Comparison of ENCODE assay signal across 10 cellular contexts in genomic region chr10:121994429-121994881, GRCh38. TPM values are rescaled to one million over a fixed set of nuclear protein-coding genes. Genes with fewer than 3 reads are reported as not detected.
DNase-seq lines count a peak whose midpoint lies in the region; ATAC-seq and TF ChIP-seq lines count a peak whose summit lies in the region.
"Had no signal": no experiment of that assay in that cellular context is flagged by ENCODE, and none has a peak within 500 bp of the region (broad histone marks: within the 10 kb centered on the region; RNA-seq: fewer than 3 reads in every experiment).

No MANE protein-coding gene starts in this region.

- H3K9me3 ChIP-seq in duodenal mucosa (ENCODE audit: control insufficient read depth in 1 of 2, low read length in 2 of 2) (no peaks in the 10 kb centered on the region), right lobe of liver (no peaks in the 10 kb centered on the region), subcutaneous abdominal adipose tissue (ENCODE audit: control insufficient read depth in 5 of 5, low read length in 5 of 5) (no peaks in the 10 kb centered on the region)

- H3K9ac ChIP-seq in duodenal mucosa (ENCODE audit: low read depth in 1 of 2, low read length in 2 of 2) (peak overlapping the region; percentile 56 to 58), subcutaneous abdominal adipose tissue (ENCODE audit: low read length in 5 of 5) (peak overlapping the region in 2 of 5 donors; percentile 30 to 53)

- TF ChIP-seq CTCF in right lobe of liver (IDR thresholded peaks at IDR 0.05) = no peak
- no peak for TF ChIP-seq CTCF in GM13976 (IDR thresholded peaks at IDR 0.05; ENCODE audit: borderline replicate concordance, control extremely low read depth, extremely low read depth, insufficient read depth, missing control alignments)

- no peak for TF ChIP-seq POLR2A in right lobe of liver (IDR thresholded peaks at IDR 0.05)

- intact Hi-C loops in right lobe of liver (cut with DNase I) = no loop called here

- DNase-seq in LoVo (ENCODE audit: low spot score) (peak; percentile 47), right lobe of liver (no peak), GM13976 (ENCODE audit: low spot score) (no peak), KBM-7 (no peak), dedifferentiated amniotic fluid mesenchymal stem cell (ENCODE audit: extremely low spot score) (no peak)
- DNase-seq: effector CD4-positive, alpha-beta T cell; stimulated activated CD4-positive, alpha-beta T cell treated with anti-CD3 and anti-CD28 coated beads, Interleukin-4, amount 100 ng/mL, for 1 hour had no signal

- peak overlapping the region in 1 of 2 donors; percentile 19 for H3K4me3 ChIP-seq in duodenal mucosa (ENCODE audit: low read depth in 1 of 2, low read length in 2 of 2)
- H3K4me3 ChIP-seq in right lobe of liver = no peak overlapping the region
- no peak overlapping the region for H3K4me3 ChIP-seq in subcutaneous abdominal adipose tissue (ENCODE audit: low read depth in 1 of 5, low read length in 5 of 5)

- H3K27me3 ChIP-seq in duodenal mucosa (ENCODE audit: control insufficient read depth in 1 of 2, insufficient read depth in 2 of 2, low read length in 2 of 2) = no peaks in the 10 kb centered on the region
- H3K27me3 ChIP-seq in right lobe of liver = no peaks in the 10 kb centered on the region
- no peaks in the 10 kb centered on the region for H3K27me3 ChIP-seq in subcutaneous abdominal adipose tissue (ENCODE audit: control insufficient read depth in 5 of 5, insufficient read depth in 4 of 5, low read length in 5 of 5)

- H3K27ac ChIP-seq in duodenal mucosa (ENCODE audit: low read depth, low read length) = peak overlapping the region; percentile 73
- peak overlapping the region in 2 of 3 donors; percentile 68 to 75 for H3K27ac ChIP-seq in right lobe of liver
- H3K27ac ChIP-seq in subcutaneous abdominal adipose tissue (ENCODE audit: low read depth, low read length) = peak overlapping the region; percentile 81

- 68% methylated on average over 9 of the region's 9 CpGs for WGBS in right lobe of liver (ENCODE audit: insufficient coverage, low coverage, low lambda C conversion rate, missing lambda C conversion rate)

- ATAC-seq in right lobe of liver (peak in 1 of 4 donors; percentile 22), GM18867 (IDR thresholded peaks at IDR 0.05; ENCODE audit: unreplicated experiment) (no peak)

- H3K4me1 ChIP-seq in duodenal mucosa (ENCODE audit: control insufficient read depth in 1 of 2, insufficient read depth in 2 of 2, low read length in 2 of 2) = peaks cover 14 to 26% of the 10 kb centered on the region in 2 donors
- peaks cover 0 to 22% (median 0%) of the 10 kb centered on the region in 4 donors for H3K4me1 ChIP-seq in right lobe of liver
- H3K4me1 ChIP-seq in subcutaneous abdominal adipose tissue (ENCODE audit: control insufficient read depth in 5 of 5, insufficient read depth in 5 of 5, low read length in 5 of 5) = peaks cover 0 to 64% (median 35%) of the 10 kb centered on the region in 5 donors

- in situ Hi-C loops in GM13976 (cut with MboI; ENCODE audit: low sequenced_read_pairs, unreplicated experiment) (no loop called here), KBM-7 (cut with MboI; ENCODE audit: low pct_unique_long_range_greater_than_20kb, low sequenced_read_pairs) (no loop called here)

- H3K36me3 ChIP-seq in duodenal mucosa (ENCODE audit: control insufficient read depth in 1 of 2, insufficient read depth in 2 of 2, low read length in 2 of 2) = no peaks in the 10 kb centered on the region
- no peaks in the 10 kb centered on the region for H3K36me3 ChIP-seq in right lobe of liver
- H3K36me3 ChIP-seq in subcutaneous abdominal adipose tissue (ENCODE audit: control insufficient read depth in 5 of 5, insufficient read depth in 5 of 5, low read length in 5 of 5) = no peaks in the 10 kb centered on the region

RNA-seq across cellular contexts. Expression of gene TACC2, which starts 5.5 kb away (rescaled TPM):
- 10 to 100 TPM; 16.2 to 21.1 (median 18.8) TPM for total RNA-seq in right lobe of liver

RNA-seq across cellular contexts. Expression of gene NSMCE4A, which starts 19.4 kb away (rescaled TPM):
- 10 to 100 TPM; 17.0 to 46.5 (median 30.6) TPM for total RNA-seq in right lobe of liver
